In the genomic region with DNA sequence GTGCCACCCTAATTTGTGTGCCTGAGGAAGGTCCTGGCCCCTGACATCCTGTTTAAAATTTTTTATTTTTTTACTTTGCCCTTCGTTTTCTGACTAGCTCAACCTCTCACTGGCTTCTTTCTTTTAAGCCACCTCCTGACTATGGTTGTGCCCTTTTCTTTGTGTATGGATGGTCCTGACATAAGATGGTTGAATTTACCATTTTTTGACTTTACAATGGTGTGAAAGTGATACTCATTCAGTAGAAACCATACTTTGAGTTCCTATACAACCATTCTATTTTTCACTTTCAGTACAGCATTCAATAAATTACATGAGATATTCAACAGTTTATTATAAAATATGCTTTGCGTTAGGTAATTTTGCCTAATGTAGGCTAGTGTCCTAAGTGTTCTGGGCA, we compare ENCODE assay signal across 31 cellular contexts.
"Had no signal": no experiment of that assay in that cellular context is flagged by ENCODE, and none has a peak within 500 bp of the region (broad histone marks: within the 10 kb centered on the region; RNA-seq: fewer than 3 reads in every experiment).

No MANE protein-coding gene starts in this region.

- ATAC-seq: PC-3 had no signal

- H3K9ac ChIP-seq: KMS-11, SK-N-SH had no signal

- H3K36me3 ChIP-seq: MG63, Peyer's patch, SJSA1 had no signal

- H3K27me3 ChIP-seq: MG63, Peyer's patch, SJSA1 had no signal

- DNase-seq: Karpas-422, MG63, MV-4-11, NCI-H1092, NCI-H1105, NCI-H1417 treated with DMSO at 0.1 percent for 48 hours, NCI-H1436 treated with DMSO at 0.1 percent for 48 hours, NCI-H1694 treated with DMSO at 0.1 percent for 48 hours, NCI-H187 treated with DMSO at 0.1 percent for 48 hours, NCI-H2029, NCI-H2081, NCI-H2171 treated with DMSO at 0.1 percent for 48 hours, NCI-H226, NCI-H446 treated with DMSO at 0.1 percent for 48 hours, NCI-H510A, NCI-H524, NCI-H526, NCI-H69, NCI-H748 treated with DMSO at 0.1 percent for 48 hours, NCI-H82, OCI-M1, PC-3, Peyer's patch, Right ventricle myocardium superior, RPMI8226, SHP77 treated with DMSO at 0.1 percent for 48 hours, SK-N-SH, SW 1271, T-helper 1 cell had no signal

- H3K4me2 ChIP-seq: KMS-11 had no signal

- H3K27ac ChIP-seq: KMS-11, Peyer's patch, SJSA1 had no signal

- H3K4me3 ChIP-seq: MG63, Peyer's patch, SJSA1 had no signal

- H3K9me2 ChIP-seq: SK-N-SH had no signal

- H3K4me1 ChIP-seq: Peyer's patch had no signal

- H3K9me3 ChIP-seq: MG63, Peyer's patch, SJSA1, SK-N-SH had no signal
